ENCODE assay signal across 8 cellular contexts in the genomic region with DNA sequence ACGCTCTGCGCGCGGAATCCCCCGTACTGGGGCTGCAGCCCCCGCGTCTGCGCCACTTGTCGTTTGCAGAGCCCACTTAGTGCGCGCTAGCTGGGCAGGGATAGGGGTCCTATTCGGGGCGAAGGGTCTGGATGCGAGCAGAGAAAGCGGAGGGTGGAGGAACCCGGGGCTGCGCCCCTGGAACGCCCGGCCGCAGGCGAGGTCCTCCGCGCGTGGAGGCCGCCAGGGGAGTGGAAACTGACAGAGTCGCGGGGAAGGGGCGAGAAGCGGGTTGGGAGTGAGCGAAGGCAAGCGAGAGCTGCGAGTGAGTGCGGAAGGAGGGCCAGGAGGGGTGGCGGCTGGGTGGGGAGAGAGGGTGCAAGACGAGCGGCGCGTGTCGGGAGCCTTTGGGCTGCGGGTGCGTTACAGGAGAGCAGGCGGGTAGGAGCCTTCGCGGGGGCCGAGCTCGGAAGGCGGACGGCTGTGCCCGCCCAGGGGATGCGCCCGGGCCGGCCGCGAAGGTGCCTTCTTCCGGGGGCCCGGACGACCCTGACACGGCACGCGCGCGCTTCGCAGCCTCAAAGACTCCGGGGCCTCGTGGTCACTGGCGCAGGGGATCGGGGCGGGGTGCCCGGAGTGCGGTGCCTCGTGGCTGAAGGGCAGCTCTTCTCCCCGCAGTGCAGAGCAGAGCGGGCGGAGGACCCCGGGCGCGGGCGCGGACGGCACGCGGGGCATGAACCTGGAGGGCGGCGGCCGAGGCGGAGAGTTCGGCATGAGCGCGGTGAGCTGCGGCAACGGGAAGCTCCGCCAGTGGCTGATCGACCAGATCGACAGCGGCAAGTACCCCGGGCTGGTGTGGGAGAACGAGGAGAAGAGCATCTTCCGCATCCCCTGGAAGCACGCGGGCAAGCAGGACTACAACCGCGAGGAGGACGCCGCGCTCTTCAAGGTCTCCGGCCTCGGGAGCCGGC. TPM values are rescaled to one million over a fixed set of nuclear protein-coding genes. Genes with fewer than 3 reads are reported as not detected.
A peak's percentile ranks its signal among the peaks of the same experiment; 100 is the strongest.
DNase-seq lines count a peak whose midpoint lies in the region; ATAC-seq and TF ChIP-seq lines count a peak whose summit lies in the region.

No MANE protein-coding gene starts in this region.

- H3K79me2 ChIP-seq in GM23248 (ENCODE audit: insufficient read depth) (no peaks in the 10 kb centered on the region), hepatocyte (no peaks in the 10 kb centered on the region), smooth muscle cell (ENCODE audit: low read depth) (no peaks in the 10 kb centered on the region)

- H3K27ac ChIP-seq in GM23248 = no peak overlapping the region
- H3K27ac ChIP-seq in hepatocyte = no peak overlapping the region
- no peak overlapping the region for H3K27ac ChIP-seq in smooth muscle cell (ENCODE audit: low read depth)

- H3K36me3 ChIP-seq in GM23248 (ENCODE audit: low read depth) (no peaks in the 10 kb centered on the region), hepatocyte (replicated peaks; ENCODE audit: insufficient read depth, low read depth) (no peaks in the 10 kb centered on the region), smooth muscle cell (ENCODE audit: low read depth) (no peaks in the 10 kb centered on the region)

- no peak for ATAC-seq in HG03469 (IDR thresholded peaks at IDR 0.05; ENCODE audit: unreplicated experiment)

- in situ Hi-C loops in GM23248 (cut with MboI) = no loop called here

- peak; percentile 24 for DNase-seq in GM23248
- peak; percentile 74 for DNase-seq in activated CD8-positive, alpha-beta memory T cell treated with anti-CD3 and anti-CD28 coated beads, Interleukin-2, amount 50 U/mL, for 48 hours
- DNase-seq in hepatocyte (ENCODE audit: low spot score) = no peak
- no peak for DNase-seq in smooth muscle cell (lab: John Stamatoyannopoulos, UW; ENCODE audit: unreplicated experiment)
- no peak for DNase-seq in HCEC 1CT
- DNase-seq in DMS114 treated with DMSO at 0.1 percent for 48 hours (lab: John Stamatoyannopoulos, UW; ENCODE audit: unreplicated experiment) = no peak
- DNase-seq in AG08396 (ENCODE audit: low spot score) = no peak

- H3K4me1 ChIP-seq in GM23248 (ENCODE audit: insufficient read depth) = no peaks in the 10 kb centered on the region
- peaks cover 20% of the 10 kb centered on the region for H3K4me1 ChIP-seq in hepatocyte (ENCODE audit: insufficient read depth)
- peaks cover 7% of the 10 kb centered on the region for H3K4me1 ChIP-seq in smooth muscle cell (ENCODE audit: low read depth)

- H3K9ac ChIP-seq in GM23248 (no peak overlapping the region), smooth muscle cell (ENCODE audit: low read depth) (no peak overlapping the region)

- no peaks in the 10 kb centered on the region for H3F3A ChIP-seq in GM23248 (ENCODE audit: insufficient read depth)
- H3F3A ChIP-seq in smooth muscle cell (ENCODE audit: low read depth) = no peaks in the 10 kb centered on the region

- WGBS in GM23248 (ENCODE audit: low coverage in 1 of 2, low lambda C conversion rate in 2 of 2, missing lambda C conversion rate in 2 of 2), 2 experiments = 3 to 4% methylated on average over 77 to 88 of the region's 108 CpGs
- 2% methylated on average over 87 of the region's 108 CpGs for WGBS in hepatocyte (ENCODE audit: low lambda C conversion rate, missing lambda C conversion rate)
- WGBS in smooth muscle cell (ENCODE audit: low lambda C conversion rate) = 3% methylated on average over 104 of the region's 108 CpGs

- H3K27me3 ChIP-seq in GM23248 (replicated peaks; ENCODE audit: insufficient read depth) (peaks cover 83% of the 10 kb centered on the region), hepatocyte (peaks cover 93% of the 10 kb centered on the region), smooth muscle cell (ENCODE audit: low read depth) (peaks cover 95% of the 10 kb centered on the region)

- no peak overlapping the region for H3K4me2 ChIP-seq in GM23248 (ENCODE audit: unreplicated experiment)
- H3K4me2 ChIP-seq in hepatocyte = peak overlapping the region; percentile 87
- peak overlapping the region; percentile 73 for H3K4me2 ChIP-seq in smooth muscle cell

- H4K20me1 ChIP-seq in GM23248 (ENCODE audit: insufficient read depth) (no peaks in the 10 kb centered on the region), hepatocyte (ENCODE audit: insufficient read depth, poor library complexity, severe bottlenecking) (no peaks in the 10 kb centered on the region), smooth muscle cell (ENCODE audit: low read depth) (no peaks in the 10 kb centered on the region)

- no peak for TF ChIP-seq CTCF in hepatocyte (IDR thresholded peaks at IDR 0.05; ENCODE audit: poor library complexity)
- TF ChIP-seq CTCF in smooth muscle cell (IDR thresholded peaks at IDR 0.05; ENCODE audit: borderline replicate concordance, insufficient read depth, poor library complexity, severe bottlenecking) = no peak

- H3K4me3 ChIP-seq in GM23248 (no peak overlapping the region), hepatocyte (peak overlapping the region; percentile 13), smooth muscle cell (peak overlapping the region; percentile 41)

- no peak overlapping the region for H2AFZ ChIP-seq in GM23248
- H2AFZ ChIP-seq in hepatocyte = peak overlapping the region; percentile 60
- H2AFZ ChIP-seq in smooth muscle cell (ENCODE audit: low read depth) = no peak overlapping the region

- H3K9me3 ChIP-seq in GM23248 (ENCODE audit: low read depth) (no peaks in the 10 kb centered on the region), hepatocyte (ENCODE audit: low read depth) (no peaks in the 10 kb centered on the region), smooth muscle cell (replicated peaks; ENCODE audit: low read depth) (no peaks in the 10 kb centered on the region)

- no peaks in the 10 kb centered on the region for H3K9me2 ChIP-seq in GM23248 (ENCODE audit: insufficient read depth)
- H3K9me2 ChIP-seq in hepatocyte (replicated peaks; ENCODE audit: insufficient read depth) = no peaks in the 10 kb centered on the region

RNA-seq across cellular contexts. Expression of gene IRF4, which starts 1.2 kb away (rescaled TPM):
- total RNA-seq in GM23248 (2014; rRNA removed; shearing (Covaris generic)) = not detected in 2 replicates
- polyA plus RNA-seq in GM23248 (2016; fragmentation: Nextera tagmentation; extraction: Ambion mirVana) (0.23 and 0.70 TPM in 2 replicates), hepatocyte (0.02 TPM in 1 of 2 replicates, not detected in the other), smooth muscle cell (not detected in 2 replicates)
- total RNA-seq in hepatocyte (0.23 and 0.44 TPM in 2 replicates), smooth muscle cell (0.04 TPM in 1 of 2 replicates, not detected in the other)

Comparison
In these comparisons a context has a peak if more than half of its experiments do, and no peak if none do; other contexts are left out.
1. DNase-seq: peak in GM23248 (single experiment) and activated CD8-positive, alpha-beta memory T cell treated with anti-CD3 and anti-CD28 coated beads, Interleukin-2, amount 50 U/mL, for 48 hours (single experiment); none in hepatocyte (single experiment), smooth muscle cell (single experiment), HCEC 1CT (single experiment), DMS114 treated with DMSO at 0.1 percent for 48 hours (single experiment) and AG08396 (single experiment).